ENCODE assay signal across 24 cellular contexts in the genomic region with DNA sequence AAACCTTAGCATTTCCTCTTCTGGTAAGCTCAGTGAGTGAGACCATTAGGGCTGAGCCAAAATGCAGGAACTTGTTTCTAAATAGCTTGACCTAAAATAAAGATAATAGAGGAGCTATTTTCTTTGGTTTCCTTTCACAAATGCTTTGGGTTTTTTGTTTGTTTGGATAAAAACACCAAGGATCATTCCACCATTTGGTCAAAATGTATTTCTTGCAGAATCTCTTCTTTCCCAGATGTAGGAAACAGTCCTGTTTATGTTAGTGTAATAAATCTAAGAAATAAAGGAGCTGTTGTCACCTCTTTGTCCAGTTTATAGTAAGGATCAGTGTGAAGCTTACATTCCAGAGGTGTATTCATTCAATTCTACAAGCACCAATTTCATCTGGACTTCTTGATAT.
DNase-seq lines count a peak whose midpoint lies in the region; TF ChIP-seq lines count a peak whose summit lies in the region.
"Had no signal": no experiment of that assay in that cellular context is flagged by ENCODE, and none has a peak within 500 bp of the region (broad histone marks: within the 10 kb centered on the region; RNA-seq: fewer than 3 reads in every experiment).

No MANE protein-coding gene starts in this region.

- H4K20me1 ChIP-seq in GM23248 (ENCODE audit: insufficient read depth) (no peaks in the 10 kb centered on the region), smooth muscle cell (ENCODE audit: low read depth) (no peaks in the 10 kb centered on the region)

- DNase-seq in GM23248 (no peak), astrocyte of the cerebellum (ENCODE audit: low read depth) (peak; percentile 32), fibroblast of the aortic adventitia (ENCODE audit: low read depth) (peak; percentile 31), smooth muscle cell (lab: John Stamatoyannopoulos, UW; ENCODE audit: unreplicated experiment) (no peak), esophagus squamous epithelium (lab: John Stamatoyannopoulos, UW) (no peak), H4 (ENCODE audit: low spot score) (no peak), GM13977 (ENCODE audit: low spot score) (no peak)
- DNase-seq: activated CD4-positive, alpha-beta T cell treated with anti-CD3 and anti-CD28 coated beads, Interleukin-2, amount 10 ng/mL, durations not matched to agents 24 days and 14 days; activated naive CD4-positive, alpha-beta T cell treated with anti-CD3 and anti-CD28 coated beads for 36 hours; activated T-cell treated with anti-CD3 and anti-CD28 coated beads, Interleukin-2, amount 50 U/mL, for 72 hours; CD4-positive, alpha-beta memory T cell; DMS153; effector CD8-positive, alpha-beta T cell; GDM1; heart left ventricle; left colon; natural killer cell; NCI-H510A; NK-92 treated with Interleukin-12 subunit alpha and Interleukin-12 subunit beta, amount 100 ng/mL, for 24 hours; ovary; SJCRH30; substantia nigra; T-helper 2 cell had no signal

- TF ChIP-seq CTCF in astrocyte of the cerebellum (IDR thresholded peaks at IDR 0.05; ENCODE audit: low read depth, low read length, missing control alignments) = no peak
- TF ChIP-seq CTCF in fibroblast of the aortic adventitia (IDR thresholded peaks at IDR 0.05; ENCODE audit: insufficient read depth, low read length) = no peak
- TF ChIP-seq CTCF in smooth muscle cell (IDR thresholded peaks at IDR 0.05; ENCODE audit: borderline replicate concordance, insufficient read depth, poor library complexity, severe bottlenecking) = no peak
- TF ChIP-seq CTCF in esophagus squamous epithelium (IDR thresholded peaks at IDR 0.05) = no peak
- no peak for TF ChIP-seq CTCF in GM13977 (IDR thresholded peaks at IDR 0.05; ENCODE audit: extremely low read depth, insufficient read depth, missing control alignments)

- H3K4me3 ChIP-seq in GM23248 = no peak overlapping the region
- H3K4me3 ChIP-seq in astrocyte of the cerebellum (ENCODE audit: low read depth, low read length) = no peak overlapping the region
- H3K4me3 ChIP-seq in fibroblast of the aortic adventitia (ENCODE audit: low read depth, low read length) = no peak overlapping the region
- no peak overlapping the region for H3K4me3 ChIP-seq in smooth muscle cell
- H3K4me3 ChIP-seq in esophagus squamous epithelium = no peak overlapping the region
- H3K4me3 ChIP-seq: heart left ventricle, ovary, SJCRH30 had no signal

- TF ChIP-seq POLR2A in esophagus squamous epithelium (IDR thresholded peaks at IDR 0.05) = no peak

- in situ Hi-C loops in GM23248 (cut with MboI) = no loop called here
- in situ Hi-C loops in astrocyte of the cerebellum (cut with HindIII; ENCODE audit: low sequenced_read_pairs) = no loop called here
- in situ Hi-C loops in GM13977 (cut with MboI; ENCODE audit: low pct_unique_long_range_greater_than_20kb, low sequenced_read_pairs, unreplicated experiment) = no loop called here

- no peaks in the 10 kb centered on the region for H3K27me3 ChIP-seq in GM23248 (replicated peaks; ENCODE audit: insufficient read depth)
- H3K27me3 ChIP-seq in smooth muscle cell (ENCODE audit: low read depth) = no peaks in the 10 kb centered on the region
- no peaks in the 10 kb centered on the region for H3K27me3 ChIP-seq in esophagus squamous epithelium
- H3K27me3 ChIP-seq: heart left ventricle, ovary, SJCRH30 had no signal

- H3K79me2 ChIP-seq in GM23248 (ENCODE audit: insufficient read depth) (no peaks in the 10 kb centered on the region), smooth muscle cell (ENCODE audit: low read depth) (no peaks in the 10 kb centered on the region)

- no peak overlapping the region for H3K9ac ChIP-seq in GM23248
- no peak overlapping the region for H3K9ac ChIP-seq in smooth muscle cell (ENCODE audit: low read depth)

- H3K36me3 ChIP-seq in GM23248 (ENCODE audit: low read depth) = no peaks in the 10 kb centered on the region
- no peaks in the 10 kb centered on the region for H3K36me3 ChIP-seq in smooth muscle cell (ENCODE audit: low read depth)
- H3K36me3 ChIP-seq in esophagus squamous epithelium = no peaks in the 10 kb centered on the region
- H3K36me3 ChIP-seq: heart left ventricle, ovary, SJCRH30 had no signal

- no peaks in the 10 kb centered on the region for H3K9me3 ChIP-seq in GM23248 (ENCODE audit: low read depth)
- no peaks in the 10 kb centered on the region for H3K9me3 ChIP-seq in smooth muscle cell (replicated peaks; ENCODE audit: low read depth)
- peaks cover 0 to 9% (median 9%) of the 10 kb centered on the region in 3 donors for H3K9me3 ChIP-seq in esophagus squamous epithelium
- H3K9me3 ChIP-seq: ovary, SJCRH30 had no signal

- H3K27ac ChIP-seq in GM23248 = no peak overlapping the region
- H3K27ac ChIP-seq in smooth muscle cell (ENCODE audit: low read depth) = peak overlapping the region; percentile 62
- no peak overlapping the region for H3K27ac ChIP-seq in esophagus squamous epithelium
- H3K27ac ChIP-seq: ovary, SJCRH30, VCaP had no signal

- H3K9me2 ChIP-seq in GM23248 (ENCODE audit: insufficient read depth) = no peaks in the 10 kb centered on the region; the same call in 1 of the 2 replicates

- H3K4me1 ChIP-seq in GM23248 (ENCODE audit: insufficient read depth) = no peaks in the 10 kb centered on the region
- peaks cover 23% of the 10 kb centered on the region for H3K4me1 ChIP-seq in smooth muscle cell (ENCODE audit: low read depth)
- H3K4me1 ChIP-seq in esophagus squamous epithelium = peaks cover 0 to 12% (median 0%) of the 10 kb centered on the region in 3 donors
- H3K4me1 ChIP-seq: SJCRH30 had no signal

- intact Hi-C loops in esophagus squamous epithelium (cut with DNase I) = no loop called here

- H2AFZ ChIP-seq in GM23248 (peak overlapping the region; percentile 35), smooth muscle cell (ENCODE audit: low read depth) (no peak overlapping the region)

- H3F3A ChIP-seq in GM23248 (ENCODE audit: insufficient read depth) (peaks cover 5% of the 10 kb centered on the region; the same call in 1 of the 2 replicates), smooth muscle cell (ENCODE audit: low read depth) (peaks cover 5% of the 10 kb centered on the region)

- no peak overlapping the region for H3K4me2 ChIP-seq in GM23248 (ENCODE audit: unreplicated experiment)
- H3K4me2 ChIP-seq in smooth muscle cell = peak overlapping the region; percentile 74

Comparison
In these comparisons a context has a peak if more than half of its experiments do, and no peak if none do; other contexts are left out.
1. DNase-seq: peak in astrocyte of the cerebellum (single experiment) and fibroblast of the aortic adventitia (single experiment); none in GM23248 (single experiment), smooth muscle cell (single experiment), esophagus squamous epithelium (single experiment), H4 (single experiment) and GM13977 (single experiment).